Comparison of ENCODE assay signal across 21 cellular contexts in the genomic region with DNA sequence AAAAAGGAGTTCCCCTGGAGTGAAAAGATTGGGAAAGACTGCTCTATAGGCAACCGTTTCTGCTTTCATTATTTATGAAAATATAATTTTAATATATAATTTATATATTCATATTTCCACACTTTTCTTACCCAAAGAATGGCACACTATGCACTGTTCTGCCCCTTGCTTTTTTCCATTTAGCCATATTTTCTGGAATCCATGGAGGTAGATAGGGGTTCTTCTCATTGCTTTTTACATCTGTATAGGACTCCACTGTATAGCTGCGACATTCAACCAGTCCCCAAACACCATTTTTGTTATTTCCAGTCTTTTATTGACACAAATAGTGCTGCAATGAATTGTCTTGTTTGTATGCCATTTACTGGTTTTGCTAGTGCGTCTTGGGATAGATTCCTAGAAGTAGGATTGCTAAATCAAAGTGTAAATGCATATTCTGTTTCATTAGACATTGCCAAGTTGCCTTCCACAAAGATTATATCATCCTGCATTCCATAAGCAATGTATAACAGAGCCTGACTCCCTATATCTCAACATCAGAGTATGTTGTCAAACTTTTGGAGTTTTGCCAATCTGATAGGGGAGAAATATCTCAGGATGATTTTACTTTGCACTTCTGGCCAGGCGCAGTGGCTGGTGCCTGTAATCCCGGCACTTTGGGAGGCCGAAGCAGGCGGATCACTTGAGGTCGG. TPM values are rescaled to one million over a fixed set of nuclear protein-coding genes. Genes with fewer than 3 reads are reported as not detected.
DNase-seq lines count a peak whose midpoint lies in the region; ATAC-seq, FAIRE-seq and TF ChIP-seq lines count a peak whose summit lies in the region.
"Had no signal": no experiment of that assay in that cellular context is flagged by ENCODE, and none has a peak within 500 bp of the region (broad histone marks: within the 10 kb centered on the region; RNA-seq: fewer than 3 reads in every experiment).

No MANE protein-coding gene starts in this region.

- POLR2A ChIA-PET in AG04450 (lab: Yijun Ruan, JAX) = no interaction called here

- DNase-seq in AG04450 (ENCODE audit: low read depth, low spot score) (peak; percentile 47), HTR-8/SVneo (ENCODE audit: insufficient read length, low spot score) (peak; percentile 73), amniotic epithelial cell (ENCODE audit: low read depth) (peak; percentile 93), fibroblast of the conjunctiva (ENCODE audit: low read depth) (peak; percentile 51), NCI-H187 treated with DMSO at 0.1 percent for 48 hours (lab: John Stamatoyannopoulos, UW) (no peak), mucosa of descending colon (no peak), kidney glomerular epithelial cell (lab: John Stamatoyannopoulos, UW) (no peak)
- DNase-seq: activated CD4-positive, alpha-beta T cell treated with anti-CD3 and anti-CD28 coated beads for 36 hours; activated CD8-positive, alpha-beta memory T cell treated with anti-CD3 and anti-CD28 coated beads, Interleukin-2, amount 50 U/mL, for 4 hours; activated gamma-delta T cell treated with Interleukin-2 at 50 U/mL for 16 hours; dermis blood vessel endothelial cell; esophagus squamous epithelium; naive thymus-derived CD4-positive, alpha-beta T cell; NCI-H2029; NCI-H774; Right ventricle myocardium superior; stimulated activated CD4-positive, alpha-beta T cell treated with anti-CD3 and anti-CD28 coated beads, Interleukin-12 subunit alpha, Interleukin-12 subunit beta, amount 100 ng/mL, for 4 hours; stimulated activated naive CD8-positive, alpha-beta T cell treated with anti-CD3 and anti-CD28 coated beads, Interleukin-15, Interleukin-2, amounts not matched to agents 100 U/mL and 50 U/mL, for 24 hours; T1000 had no signal

- H3K36me3 ChIP-seq in mucosa of descending colon (ENCODE audit: low read depth) = no peaks in the 10 kb centered on the region
- H3K36me3 ChIP-seq: esophagus squamous epithelium had no signal

- CTCF ChIA-PET in AG04450 (lab: Charles Lee) = no interaction called here

- peak; percentile 76 for FAIRE-seq in HTR-8/SVneo (lab: Jason Lieb, UNC)
- FAIRE-seq: D721Med had no signal

- H3K4me3 ChIP-seq in AG04450 (ENCODE audit: low read depth, low read length) (no peak overlapping the region), mucosa of descending colon (no peak overlapping the region)
- H3K4me3 ChIP-seq: esophagus squamous epithelium had no signal

- H3K27ac ChIP-seq in AG04450 (ENCODE audit: low read depth, low read length) = no peak overlapping the region
- H3K27ac ChIP-seq: esophagus squamous epithelium had no signal

- no peaks in the 10 kb centered on the region for H3K9me3 ChIP-seq in AG04450 (ENCODE audit: control insufficient read depth, insufficient read depth, low read length)
- no peaks in the 10 kb centered on the region for H3K9me3 ChIP-seq in mucosa of descending colon
- H3K9me3 ChIP-seq: esophagus squamous epithelium had no signal

- TF ChIP-seq CTCF in AG04450 (IDR thresholded peaks at IDR 0.05; ENCODE audit: low read depth, low read length) (no peak), mucosa of descending colon (IDR thresholded peaks at IDR 0.05) (no peak)

- H3K27me3 ChIP-seq in AG04450 (ENCODE audit: control insufficient read depth, insufficient read depth, low read length) = no peaks in the 10 kb centered on the region
- H3K27me3 ChIP-seq: esophagus squamous epithelium had no signal

- no peaks in the 10 kb centered on the region for H3K4me1 ChIP-seq in mucosa of descending colon (ENCODE audit: low read depth)
- H3K4me1 ChIP-seq: esophagus squamous epithelium had no signal

- intact Hi-C loops in mucosa of descending colon (cut with DNase I, micrococcal nuclease) = no loop called here

- ATAC-seq in HG03135 (IDR thresholded peaks at IDR 0.05; ENCODE audit: unreplicated experiment) (no peak), mucosa of descending colon (no peak)
- ATAC-seq: activated CD4-positive, alpha-beta T cell treated with anti-CD3 and anti-CD28 coated beads for 36 hours; naive thymus-derived CD4-positive, alpha-beta T cell; stimulated activated naive CD8-positive, alpha-beta T cell treated with anti-CD3 and anti-CD28 coated beads, Interleukin-15, Interleukin-2, amounts not matched to agents 100 U/mL and 50 U/mL, for 24 hours had no signal

RNA-seq across cellular contexts. Expression of a gene that starts 26.6 kb away (rescaled TPM):
- polyA plus RNA-seq in AG04450 (2011; rRNA removed) = 2.7 and 3.5 TPM in 2 replicates
- 5.6 and 6.8 TPM in 2 replicates for polyA minus RNA-seq in AG04450 (2011; rRNA and poly(A)+ RNA removed)
- 10 to 100 TPM in 1 of 3 donors, 1 to 10 TPM in 2; 1.3 to 22.9 (median 3.0) TPM for total RNA-seq in mucosa of descending colon

Comparison
In these comparisons a context has a peak if more than half of its experiments do, and no peak if none do; other contexts are left out.
1. DNase-seq: peak in AG04450 (single experiment), HTR-8/SVneo (single experiment), amniotic epithelial cell (single experiment) and fibroblast of the conjunctiva (single experiment); none in NCI-H187 treated with DMSO at 0.1 percent for 48 hours (single experiment), mucosa of descending colon (0 of 3) and kidney glomerular epithelial cell (single experiment).